Comparison of ENCODE assay signal across 9 cellular contexts in genomic region chr10:17665742-17666141, GRCh38. TPM values are rescaled to one million over a fixed set of nuclear protein-coding genes. Genes with fewer than 3 reads are reported as not detected.
DNase-seq lines count a peak whose midpoint lies in the region; TF ChIP-seq lines count a peak whose summit lies in the region.
"Had no signal": no experiment of that assay in that cellular context is flagged by ENCODE, and none has a peak within 500 bp of the region (broad histone marks: within the 10 kb centered on the region; RNA-seq: fewer than 3 reads in every experiment).

No MANE protein-coding gene starts in this region.

- TF ChIP-seq CTCF in cardiac fibroblast (IDR thresholded peaks at IDR 0.05; ENCODE audit: low read depth, low read length) = no peak
- no peak for TF ChIP-seq CTCF in thyroid gland (IDR thresholded peaks at IDR 0.05)

- H3K36me3 ChIP-seq in thyroid gland = no peaks in the 10 kb centered on the region

- H3K4me1 ChIP-seq in thyroid gland = peaks cover 0 to 10% of the 10 kb centered on the region in 2 donors

- intact Hi-C loops in thyroid gland (cut with DNase I) = no loop called here

- 62 to 73% methylated on average over 4 of the region's 4 CpGs for WGBS in thyroid gland, 2 donors

- no peaks in the 10 kb centered on the region for H3K27me3 ChIP-seq in thyroid gland

- no peaks in the 10 kb centered on the region for H3K9me3 ChIP-seq in thyroid gland

- H3K4me3 ChIP-seq in cardiac fibroblast (replicated peaks in 1 of 2; ENCODE audit: low read depth in 2 of 2, low read length in 2 of 2) (no peak overlapping the region), thyroid gland (replicated peaks in 1 of 3) (no peak overlapping the region)

- peak overlapping the region in 2 of 3 donors; percentile 9 to 34 for H3K27ac ChIP-seq in thyroid gland

- TF ChIP-seq POLR2A in thyroid gland (IDR thresholded peaks at IDR 0.05) = no peak

- peak; percentile 53 for DNase-seq in HS-5 (ENCODE audit: low read depth)
- peak; percentile 96 for DNase-seq in cardiac fibroblast (ENCODE audit: low read depth in 2 of 2)
- peak; percentile 72 for DNase-seq in kidney tubule cell (ENCODE audit: low spot score)
- DNase-seq in thyroid gland = no peak
- no peak for DNase-seq in DMS 273 treated with DMSO at 0.1 percent for 48 hours (lab: John Stamatoyannopoulos, UW)
- no peak for DNase-seq in NCI-H524 (lab: John Stamatoyannopoulos, UW)
- no peak for DNase-seq in OCI-M2 (lab: John Stamatoyannopoulos, UW; ENCODE audit: unreplicated experiment)
- DNase-seq in iPS-NIHi11 (ENCODE audit: low spot score) = no peak
- DNase-seq: T-cell had no signal

RNA-seq across cellular contexts. Expression of gene STAM, which starts 21.8 kb away (rescaled TPM):
- total RNA-seq in thyroid gland = 10 to 100 TPM; 19.4 to 23.6 (median 21.8) TPM

RNA-seq across cellular contexts. Expression of gene HACD1, which starts 48.6 kb away (rescaled TPM):
- total RNA-seq in thyroid gland = 10 to 100 TPM in 2 of 4 donors, 1 to 10 TPM in 2; 8.9 to 19.2 (median 13.6) TPM

Comparison
In these comparisons a context has a peak if more than half of its experiments do, and no peak if none do; other contexts are left out.
1. DNase-seq: peak in HS-5 (single experiment), cardiac fibroblast (2 of 2) and kidney tubule cell (single experiment); none in thyroid gland (0 of 2), DMS 273 treated with DMSO at 0.1 percent for 48 hours (single experiment), NCI-H524 (0 of 2), OCI-M2 (single experiment) and iPS-NIHi11 (single experiment).